ENCODE assay signal across 18 cellular contexts in genomic region chr13:43240278-43240677, GRCh38.
A peak's percentile ranks its signal among the peaks of the same experiment; 100 is the strongest.
DNase-seq lines count a peak whose midpoint lies in the region; ATAC-seq and FAIRE-seq lines count a peak whose summit lies in the region.
"Had no signal": no experiment of that assay in that cellular context is flagged by ENCODE, and none has a peak within 500 bp of the region (broad histone marks: within the 10 kb centered on the region; RNA-seq: fewer than 3 reads in every experiment).

No MANE protein-coding gene starts in this region.

- H3K4me3 ChIP-seq in H7 (ENCODE audit: insufficient read depth, low read depth, low read length): no peak overlapping the region
- H3K4me3 ChIP-seq: cardiac muscle cell, lower lobe of right lung had no signal

- DNase-seq in GM18507 (ENCODE audit: extremely low spot score, insufficient read length, low read depth): peak; percentile 4
- DNase-seq in NAMALWA (ENCODE audit: low spot score): peak; percentile 40
- DNase-seq in cerebellum (ENCODE audit: low spot score): no peak
- no peak for DNase-seq in effector CD4-positive, alpha-beta T cell
- no peak for DNase-seq in ecto neural progenitor cell (ENCODE audit: low spot score)
- no peak for DNase-seq in H7
- DNase-seq: activated CD4-positive, alpha-beta memory T cell treated with anti-CD3 and anti-CD28 coated beads, Interleukin-2, amount 10 ng/mL, durations not matched to agents 7 days and 5 days; activated naive CD4-positive, alpha-beta T cell treated with anti-CD3 and anti-CD28 coated beads for 36 hours; hypothalamus; lower lobe of right lung; NCI-H187 treated with DMSO at 0.1 percent for 48 hours; occipital lobe; stimulated activated naive CD8-positive, alpha-beta T cell treated with anti-CD3 and anti-CD28 coated beads, Interleukin-15, amount 100 ng/mL, for 72 hours had no signal

- ATAC-seq in GM21360 (IDR thresholded peaks at IDR 0.05; ENCODE audit: unreplicated experiment) (peak; percentile 86), HG02938 (IDR thresholded peaks at IDR 0.05; ENCODE audit: unreplicated experiment) (peak; percentile 75)
- ATAC-seq: HepG2; lower lobe of right lung; stimulated activated naive CD8-positive, alpha-beta T cell treated with anti-CD3 and anti-CD28 coated beads, Interleukin-15, amount 100 ng/mL, for 72 hours had no signal

- FAIRE-seq in GM18507 (lab: Jason Lieb, UNC): peak; percentile 73
- FAIRE-seq: H1, HepG2 had no signal

- no peaks in the 10 kb centered on the region for H3K36me3 ChIP-seq in H7 (replicated peaks; ENCODE audit: control insufficient read depth, insufficient read depth, low read length)
- H3K36me3 ChIP-seq: cardiac muscle cell, lower lobe of right lung had no signal

- H3K27me3 ChIP-seq in H7 (ENCODE audit: control insufficient read depth, insufficient read depth, low read length): no peaks in the 10 kb centered on the region
- H3K27me3 ChIP-seq: cardiac muscle cell had no signal

Comparison
In these comparisons a context has a peak if more than half of its experiments do, and no peak if none do; other contexts are left out.
1. DNase-seq: peak in GM18507 (single experiment) and NAMALWA (single experiment); none in cerebellum (single experiment), effector CD4-positive, alpha-beta T cell (single experiment), ecto neural progenitor cell (single experiment) and H7 (single experiment).